Comparison of ENCODE assay signal across 1 cellular context in genomic region chr17:37483311-37484039, GRCh38.
TF ChIP-seq lines count a peak whose summit lies in the region.

No MANE protein-coding gene starts in this region.

TF ChIP-seq in HEK293, 187 proteins besides CTCF, POLR2A, EP300 and RAD21 (continued from another document and continues in another):
- no peak for TF ChIP-seq ZNF26 (tag by site-specific recombination; IDR thresholded peaks at IDR 0.05)
- TF ChIP-seq ZNF394 (tag by site-specific recombination; IDR thresholded peaks at IDR 0.05; ENCODE audit: borderline replicate concordance): 0 out of 2 replicates have a peak, but pooled peaks have one; percentile 8
- 0 out of 2 replicates have a peak, but pooled peaks have one; percentile 59 for TF ChIP-seq ZFP69B (tag by site-specific recombination; IDR thresholded peaks at IDR 0.05)
- no peak for TF ChIP-seq ZNF23 (tag by site-specific recombination; IDR thresholded peaks at IDR 0.05; ENCODE audit: borderline replicate concordance)
- 0 out of 2 replicates have a peak, but pooled peaks have one; percentile 12 for TF ChIP-seq SP3 (tag by site-specific recombination; IDR thresholded peaks at IDR 0.05)
- TF ChIP-seq PRDM10 (tag by site-specific recombination; IDR thresholded peaks at IDR 0.05): peak; percentile 82
- no peak for TF ChIP-seq ZNF791 (tag by site-specific recombination; IDR thresholded peaks at IDR 0.05)
- peak; percentile 79 for TF ChIP-seq ZNF629 (tag by site-specific recombination; IDR thresholded peaks at IDR 0.05)
- peak; percentile 64; the same call in 1 of the 2 replicates for TF ChIP-seq ZNF660 (tag by site-specific recombination; IDR thresholded peaks at IDR 0.05)
- TF ChIP-seq ZNF341 (tag by site-specific recombination; IDR thresholded peaks at IDR 0.05; ENCODE audit: low read depth): no peak
- no peak for TF ChIP-seq GLI2 (tag by site-specific recombination; IDR thresholded peaks at IDR 0.05; ENCODE audit: borderline replicate concordance, low read depth)
- TF ChIP-seq KLF9 (tag by site-specific recombination; IDR thresholded peaks at IDR 0.05; ENCODE audit: low read depth): no peak
- TF ChIP-seq ZSCAN5A (tag by site-specific recombination; IDR thresholded peaks at IDR 0.05): no peak
- TF ChIP-seq ZBTB17 (tag by site-specific recombination; IDR thresholded peaks at IDR 0.05): peak; percentile 76
- peak; percentile 73 for TF ChIP-seq EGR2 (tag by site-specific recombination; IDR thresholded peaks at IDR 0.05; ENCODE audit: low read depth)
- no peak for TF ChIP-seq ZNF513 (tag by site-specific recombination; IDR thresholded peaks at IDR 0.05)
- TF ChIP-seq ZFP41 (tag by site-specific recombination; IDR thresholded peaks at IDR 0.05; ENCODE audit: borderline replicate concordance): no peak
- no peak for TF ChIP-seq ZNF707 (tag by site-specific recombination; IDR thresholded peaks at IDR 0.05)
- TF ChIP-seq ZNF561 (tag by site-specific recombination; IDR thresholded peaks at IDR 0.05; ENCODE audit: borderline replicate concordance): no peak
- TF ChIP-seq HOXD13 (CRISPR knock-in tag; IDR thresholded peaks at IDR 0.05; ENCODE audit: borderline replicate concordance): no peak
- peak; percentile 51; the same call in 1 of the 2 replicates for TF ChIP-seq ZBTB21 (tag by site-specific recombination; IDR thresholded peaks at IDR 0.05)
- no peak for TF ChIP-seq ZBTB11 (tag by site-specific recombination; conservative IDR thresholded peaks at IDR 0.05; ENCODE audit: low read depth)
- peak; percentile 73 for TF ChIP-seq ZEB2 (tag by site-specific recombination; IDR thresholded peaks at IDR 0.05)
- no peak for TF ChIP-seq ZNF544 (tag by site-specific recombination; IDR thresholded peaks at IDR 0.05)
- TF ChIP-seq HIC1 (tag by site-specific recombination; IDR thresholded peaks at IDR 0.05): no peak
- no peak for TF ChIP-seq YY1 (tag by site-specific recombination; IDR thresholded peaks at IDR 0.05)
- TF ChIP-seq ZBTB49 (tag by site-specific recombination; IDR thresholded peaks at IDR 0.05; ENCODE audit: low read depth): no peak
- TF ChIP-seq ZNF19 (tag by site-specific recombination; IDR thresholded peaks at IDR 0.05; ENCODE audit: low read depth): no peak
- TF ChIP-seq ZNF24 (tag by site-specific recombination; IDR thresholded peaks at IDR 0.05): peak; percentile 63; the same call in 1 of the 2 replicates
- TF ChIP-seq ZNF366 (tag by site-specific recombination; conservative IDR thresholded peaks at IDR 0.05): peak; percentile 63
- no peak for TF ChIP-seq ZNF488 (tag by site-specific recombination; IDR thresholded peaks at IDR 0.05)
- TF ChIP-seq ZFHX2 (tag by site-specific recombination; conservative IDR thresholded peaks at IDR 0.05): peak; percentile 86
- TF ChIP-seq SP7 (tag by site-specific recombination; IDR thresholded peaks at IDR 0.05): peak; percentile 78
- TF ChIP-seq IKZF3 (tag by site-specific recombination; IDR thresholded peaks at IDR 0.05): peak; percentile 41; the same call in 1 of the 2 replicates
- TF ChIP-seq ZNF426 (tag by site-specific recombination; IDR thresholded peaks at IDR 0.05): no peak
- peak; percentile 44; the same call in 1 of the 2 replicates for TF ChIP-seq ZNF692 (tag by site-specific recombination; IDR thresholded peaks at IDR 0.05)
- peak; percentile 41 for TF ChIP-seq ZIC2 (tag by site-specific recombination; IDR thresholded peaks at IDR 0.05)
- no peak for TF ChIP-seq ZNF704 (tag by site-specific recombination; IDR thresholded peaks at IDR 0.05)
- TF ChIP-seq GLIS1 (tag by site-specific recombination; IDR thresholded peaks at IDR 0.05): peak; percentile 51
